ENCODE assay signal across 9 cellular contexts in the genomic region with DNA sequence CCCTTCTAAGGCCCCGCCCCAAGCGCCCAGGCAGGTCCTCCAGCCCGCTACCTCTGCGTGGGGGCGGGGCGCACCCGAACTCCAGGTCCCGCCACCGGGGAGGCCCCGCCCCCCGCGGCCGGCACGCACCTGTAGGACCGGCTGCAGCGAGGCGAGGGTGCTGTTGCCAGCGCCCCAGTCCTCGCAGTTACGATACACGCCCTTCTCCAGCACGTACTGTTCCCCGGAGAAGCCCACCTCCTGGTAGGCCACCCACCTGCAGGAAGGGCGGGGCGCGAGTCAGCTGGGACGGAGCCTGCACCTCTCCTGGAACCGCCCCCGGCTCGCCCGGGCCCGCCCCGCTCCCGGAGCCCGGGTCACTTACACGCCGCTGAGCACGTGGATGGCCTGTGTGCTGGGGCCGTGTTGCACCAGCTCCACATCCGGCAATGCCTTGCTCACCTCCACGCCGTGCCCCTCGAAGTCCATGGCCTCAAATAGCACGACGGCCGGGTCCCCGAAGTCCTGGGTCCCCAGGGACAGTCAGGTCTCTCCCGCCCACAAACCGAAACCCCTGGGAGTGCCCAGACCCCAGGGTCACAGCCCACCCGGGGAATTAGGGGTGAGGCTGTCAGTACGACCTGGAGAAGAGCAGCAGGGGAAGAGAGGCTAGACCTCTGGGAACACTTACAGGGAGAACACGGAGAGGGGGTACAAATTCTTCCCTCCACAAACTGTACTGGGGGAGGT. TPM values are rescaled to one million over a fixed set of nuclear protein-coding genes. Genes with fewer than 3 reads are reported as not detected.
DNase-seq lines count a peak whose midpoint lies in the region; ATAC-seq lines count a peak whose summit lies in the region.
"Had no signal": no experiment of that assay in that cellular context is flagged by ENCODE, and none has a peak within 500 bp of the region (broad histone marks: within the 10 kb centered on the region; RNA-seq: fewer than 3 reads in every experiment).

No MANE protein-coding gene starts in this region.

- peaks cover 48% of the 10 kb centered on the region for H3K27me3 ChIP-seq in skeletal muscle satellite cell (ENCODE audit: control insufficient read depth, insufficient read depth, low read length)

- no peaks in the 10 kb centered on the region for H3K36me3 ChIP-seq in skeletal muscle satellite cell (ENCODE audit: insufficient read depth, low read length)

- peak overlapping the region; percentile 95 for H3K4me2 ChIP-seq in skeletal muscle satellite cell (ENCODE audit: low read length)

- H3K9ac ChIP-seq in skeletal muscle satellite cell (ENCODE audit: low read depth, low read length) = no peak overlapping the region

- intact Hi-C loops in left ventricle myocardium superior (cut with micrococcal nuclease) = no loop called here

- DNase-seq in HuH-7.5 (ENCODE audit: low spot score) = peak; percentile 84
- DNase-seq in SHP77 (lab: John Stamatoyannopoulos, UW) = peak; percentile 44 to 64
- peak; percentile 84 for DNase-seq in activated naive CD4-positive, alpha-beta T cell treated with anti-CD3 and anti-CD28 coated beads, Interleukin-2, amount 50 U/mL, for 16 hours
- DNase-seq in left ventricle myocardium superior = peak; percentile 81

- ATAC-seq in GM19023 (IDR thresholded peaks at IDR 0.05; ENCODE audit: unreplicated experiment) (peak; percentile 78), left ventricle myocardium superior (peak; percentile 92), HG03135 (IDR thresholded peaks at IDR 0.05; ENCODE audit: unreplicated experiment) (no peak), GM18517 (IDR thresholded peaks at IDR 0.05; ENCODE audit: unreplicated experiment) (no peak)

- peaks cover 8% of the 10 kb centered on the region for H3K4me1 ChIP-seq in skeletal muscle satellite cell (ENCODE audit: control insufficient read depth, insufficient read depth, low read length)

- H3K4me3 ChIP-seq in skeletal muscle satellite cell (ENCODE audit: low read length) = peak overlapping the region; percentile 68

- no peaks in the 10 kb centered on the region for H3K9me3 ChIP-seq in skeletal muscle satellite cell (replicated peaks; ENCODE audit: low read length)

RNA-seq across cellular contexts. Expression of a gene that starts 17.3 kb away (rescaled TPM):
- total RNA-seq in left ventricle myocardium superior = not detected
- total RNA-seq in skeletal muscle satellite cell (2012; rRNA removed) = not detected in 2 replicates
- total RNA-seq: glomerular endothelial cell had no signal

RNA-seq across cellular contexts. Expression of a gene that starts 18.9 kb away (rescaled TPM):
- 6.3 TPM for total RNA-seq in left ventricle myocardium superior
- not detected in 2 replicates for total RNA-seq in skeletal muscle satellite cell (2012; rRNA removed)
- total RNA-seq: glomerular endothelial cell had no signal

RNA-seq across cellular contexts. Expression of a gene that starts 30.2 kb away (rescaled TPM):
- total RNA-seq in left ventricle myocardium superior = 9.7 TPM
- total RNA-seq in skeletal muscle satellite cell (2012; rRNA removed) = 2.8 TPM in 2 replicates

RNA-seq across cellular contexts. Expression of a gene that starts 35.9 kb away (rescaled TPM):
- total RNA-seq in left ventricle myocardium superior = not detected
- total RNA-seq in skeletal muscle satellite cell (2012; rRNA removed) = not detected in 2 replicates
- total RNA-seq: glomerular endothelial cell had no signal

RNA-seq across cellular contexts. Expression of a gene that starts 56.8 kb away (rescaled TPM):
- 34.7 TPM for total RNA-seq in left ventricle myocardium superior
- total RNA-seq in skeletal muscle satellite cell (2012; rRNA removed) = 36.2 and 43.2 TPM in 2 replicates

Comparison
In these comparisons a context has a peak if more than half of its experiments do, and no peak if none do; other contexts are left out.
1. ATAC-seq: peak in GM19023 (single experiment) and left ventricle myocardium superior (single experiment); none in HG03135 (single experiment) and GM18517 (single experiment).
2. Peak in every context shown above with its lines, with median percentiles within 50 percentile points of each other: DNase-seq.